ENCODE assay signal across 8 cellular contexts in genomic region chr17:49677134-49677932, GRCh38. TPM values are rescaled to one million over a fixed set of nuclear protein-coding genes. Genes with fewer than 3 reads are reported as not detected.
DNase-seq lines count a peak whose midpoint lies in the region; ATAC-seq and TF ChIP-seq lines count a peak whose summit lies in the region.

No MANE protein-coding gene starts in this region.

- H3K4me1 ChIP-seq in HUES48 (ENCODE audit: control insufficient read depth, insufficient read depth, low read length) (peaks cover 12% of the 10 kb centered on the region; the same call in 1 of the 2 replicates), mesodermal cell (ENCODE audit: control insufficient read depth, insufficient read depth, low read length, poor library complexity, severe bottlenecking) (peaks cover 10% of the 10 kb centered on the region)

- peaks cover 7% of the 10 kb centered on the region for H3K36me3 ChIP-seq in HUES48 (ENCODE audit: control insufficient read depth, insufficient read depth, low read length)
- H3K36me3 ChIP-seq in mesodermal cell (ENCODE audit: control insufficient read depth, insufficient read depth, low read length), result peaks cover 16% of the 10 kb centered on the region

- peak overlapping the region; percentile 61 for H3K9ac ChIP-seq in HUES48 (ENCODE audit: low read depth, low read length)

- peak overlapping the region; percentile 93 for H3K27ac Mint-ChIP-seq in endothelial cell (ENCODE audit: unreplicated experiment)

- H3K4me1 Mint-ChIP-seq in endothelial cell (ENCODE audit: unreplicated experiment), result peaks cover 33% of the 10 kb centered on the region

- H3K27ac ChIP-seq in C4-2B (peak overlapping the region; percentile 93), HUES48 (ENCODE audit: low read depth, low read length) (peak overlapping the region; percentile 95), mesodermal cell (ENCODE audit: low read depth, low read length, severe bottlenecking) (peak overlapping the region; percentile 95)

- WGBS in mesodermal cell (ENCODE audit: insufficient coverage in 2 of 2), 2 experiments, result 0% methylated on average over 21 to 22 of the region's 34 CpGs

- H3K9me3 ChIP-seq in HUES48 (ENCODE audit: control insufficient read depth, insufficient read depth, low read length) (peaks cover 4% of the 10 kb centered on the region; the same call in 1 of the 2 replicates), mesodermal cell (ENCODE audit: control insufficient read depth, low read length) (no peaks in the 10 kb centered on the region)

- H3K27me3 Mint-ChIP-seq in endothelial cell (ENCODE audit: unreplicated experiment), result peaks cover 6% of the 10 kb centered on the region

- TF ChIP-seq CTCF in C4-2B (conservative IDR thresholded peaks at IDR 0.05) (no peak), endothelial cell (IDR thresholded peaks at IDR 0.05; ENCODE audit: unreplicated experiment) (no peak)

- ATAC-seq in GM19463 (IDR thresholded peaks at IDR 0.05; ENCODE audit: unreplicated experiment), result peak; percentile 49

- peaks cover 4% of the 10 kb centered on the region for H3K36me3 Mint-ChIP-seq in endothelial cell (ENCODE audit: low read depth, unreplicated experiment)

- peak overlapping the region; percentile 94 for H3K4me3 Mint-ChIP-seq in endothelial cell (ENCODE audit: unreplicated experiment)

- H3K4me3 ChIP-seq in HUES48 (ENCODE audit: low read depth, low read length) (peak overlapping the region; percentile 88), mesodermal cell (ENCODE audit: extremely low read depth, insufficient read depth, low read length, poor library complexity, severe bottlenecking) (peak overlapping the region; percentile 89)

- H3K9me3 Mint-ChIP-seq in endothelial cell (ENCODE audit: unreplicated experiment), result no peaks in the 10 kb centered on the region

- no peaks in the 10 kb centered on the region for H3K27me3 ChIP-seq in HUES48 (ENCODE audit: control insufficient read depth, insufficient read depth, low read length)

- DNase-seq in NOMO-1 treated with dmso at 0.1 percent for 144 hours (lab: John Stamatoyannopoulos, UW; ENCODE audit: unreplicated experiment) (peak; percentile 68), endothelial cell (ENCODE audit: low spot score) (peak; percentile 98)
- peak; percentile 88 for DNase-seq in activated CD8-positive, alpha-beta memory T cell treated with anti-CD3 and anti-CD28 coated beads, Interleukin-2, amount 50 U/mL, for 24 hours (ENCODE audit: extremely low read depth)
- DNase-seq in stimulated activated CD8-positive, alpha-beta memory T cell treated with anti-CD3 and anti-CD28 coated beads, Interleukin-15, amount 100 ng/mL, for 1 hour (ENCODE audit: low read depth), result peak; percentile 91

RNA-seq across cellular contexts. Expression of gene SPOP, which starts 0.6 kb away (rescaled TPM):
- total RNA-seq in endothelial cell (ENCODE audit: unreplicated experiment), result 55.6 TPM
- polyA plus RNA-seq in mesodermal cell (2013, experiment 1 of 2), result 25.6 TPM
- 24.1 TPM for polyA plus RNA-seq in mesodermal cell (2013, experiment 2 of 2)

RNA-seq across cellular contexts. Expression of gene SLC35B1, which starts 30.4 kb away (rescaled TPM):
- total RNA-seq in endothelial cell (ENCODE audit: unreplicated experiment), result 84.3 TPM
- polyA plus RNA-seq in mesodermal cell (2013, experiment 1 of 2), result 71.5 TPM
- 63.3 TPM for polyA plus RNA-seq in mesodermal cell (2013, experiment 2 of 2)

Comparison
In these comparisons a context has a peak if more than half of its experiments do, and no peak if none do; other contexts are left out.
1. Peak in every context shown above with its lines: DNase-seq, ATAC-seq, H3K4me3 ChIP-seq and H3K27ac ChIP-seq.